27 cellular contexts compared by ENCODE assay signal in the genomic region with DNA sequence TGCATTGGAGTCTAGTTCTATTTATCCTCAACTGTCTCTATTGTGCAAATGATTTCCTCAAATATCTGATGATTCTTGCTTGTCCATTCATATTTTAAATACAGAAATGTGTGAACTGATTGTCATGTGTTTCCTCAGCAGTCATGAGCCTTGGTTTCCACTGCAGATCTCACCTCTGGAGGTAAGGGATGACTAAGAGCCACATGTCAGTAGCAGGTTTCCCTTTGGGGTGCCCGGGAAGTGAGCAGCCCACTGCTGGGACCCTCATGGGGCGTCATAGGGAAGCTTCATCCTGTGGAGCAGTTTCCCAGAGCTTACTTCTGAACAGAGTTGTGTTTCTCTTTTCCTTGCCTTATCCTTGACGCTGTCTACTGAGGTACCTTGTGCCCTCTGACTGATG.
"Had no signal": no experiment of that assay in that cellular context is flagged by ENCODE, and none has a peak within 500 bp of the region (broad histone marks: within the 10 kb centered on the region; RNA-seq: fewer than 3 reads in every experiment).

No MANE protein-coding gene starts in this region.

- H3K4me3 Mint-ChIP-seq: dendritic cell treated with granulocyte-macrophage colony-stimulating factor and Interleukin-4, amounts not matched to agents 40 ng/mL and 50 ng/mL, for 4 days; effector memory CD8-positive, alpha-beta T cell; endodermal cell had no signal

- H3K9me3 Mint-ChIP-seq: dendritic cell treated with granulocyte-macrophage colony-stimulating factor and Interleukin-4, amounts not matched to agents 40 ng/mL and 50 ng/mL, for 4 days; effector memory CD8-positive, alpha-beta T cell; endodermal cell had no signal

- H3K4me3 ChIP-seq: colonic mucosa, coronary artery, dorsolateral prefrontal cortex, esophagus muscularis mucosa, esophagus squamous epithelium, gastrocnemius medialis, gastroesophageal sphincter, heart left ventricle, heart right ventricle had no signal

- H3K4me1 ChIP-seq: colonic mucosa, esophagus muscularis mucosa, esophagus squamous epithelium, gastrocnemius medialis, gastroesophageal sphincter, heart left ventricle, heart right ventricle had no signal

- FAIRE-seq: colon, endometrium, frontal cortex had no signal

- H3K9me3 ChIP-seq: colonic mucosa, esophagus muscularis mucosa, esophagus squamous epithelium, gastrocnemius medialis, gastroesophageal sphincter, heart left ventricle, heart right ventricle had no signal

- DNase-seq: colonic mucosa; cortex of kidney; dermis blood vessel endothelial cell; dorsolateral prefrontal cortex; effector CD4-positive, alpha-beta T cell; effector CD8-positive, alpha-beta T cell; effector memory CD4-positive, alpha-beta T cell; effector memory CD8-positive, alpha-beta T cell; endodermal cell; erythroblast; esophagus squamous epithelium; foreskin fibroblast; foreskin keratinocyte; gastrocnemius medialis; glutamatergic neuron; head of caudate nucleus; heart left ventricle; heart right ventricle had no signal

- H3K4me1 Mint-ChIP-seq: endodermal cell had no signal

- ATAC-seq: effector memory CD8-positive, alpha-beta T cell; esophagus mucosa; foreskin keratinocyte; gastrocnemius medialis; gastroesophageal sphincter; heart left ventricle; heart right ventricle had no signal

- H3K27me3 ChIP-seq: colonic mucosa, dorsolateral prefrontal cortex, foreskin keratinocyte, gastrocnemius medialis, gastroesophageal sphincter had no signal

- H3K27ac ChIP-seq: colonic mucosa, coronary artery, dorsolateral prefrontal cortex, epithelial cell of prostate, esophagus muscularis mucosa, esophagus squamous epithelium, foreskin keratinocyte, gastrocnemius medialis, gastroesophageal sphincter, heart left ventricle, heart right ventricle had no signal

- H3K36me3 ChIP-seq: colonic mucosa, esophagus muscularis mucosa, esophagus squamous epithelium, gastrocnemius medialis, gastroesophageal sphincter, heart left ventricle, heart right ventricle had no signal

- H3K27ac Mint-ChIP-seq: dendritic cell treated with granulocyte-macrophage colony-stimulating factor and Interleukin-4, amounts not matched to agents 40 ng/mL and 50 ng/mL, for 4 days; effector memory CD8-positive, alpha-beta T cell; endodermal cell had no signal
